ENCODE assay signal across 1 cellular context in genomic region chr6:34887753-34888440, GRCh38.
A peak's percentile ranks its signal among the peaks of the same experiment; 100 is the strongest.
TF ChIP-seq lines count a peak whose summit lies in the region.

Gene TAF11, minus strand, starts transcription at chr6:34888042. Its CDS starts 85 bp downstream, at chr6:34887957.

TF ChIP-seq in HepG2, 621 proteins besides CTCF, POLR2A, EP300 and RAD21 (continued from another document and continues in another):
- peak; percentile 38; the same call in 1 of the 2 replicates for TF ChIP-seq MTERF4 (CRISPR knock-in tag; IDR thresholded peaks at IDR 0.05)
- peak; percentile 85; the same call in 1 of the 2 replicates for TF ChIP-seq SRY (CRISPR knock-in tag; IDR thresholded peaks at IDR 0.05)
- 0 out of 2 replicates have a peak, but pooled peaks have one; percentile 17 for TF ChIP-seq NR0B2 (CRISPR knock-in tag; IDR thresholded peaks at IDR 0.05)
- TF ChIP-seq ATF1 (CRISPR knock-in tag; IDR thresholded peaks at IDR 0.05): peak; percentile 100
- no peak for TF ChIP-seq SMC3 (IDR thresholded peaks at IDR 0.05; ENCODE audit: low read length)
- 0 out of 2 replicates have a peak, but pooled peaks have one; percentile 17 for TF ChIP-seq MBD4 (IDR thresholded peaks at IDR 0.05; ENCODE audit: borderline replicate concordance, low read length)
- TF ChIP-seq NFRKB (IDR thresholded peaks at IDR 0.05): no peak
- peak; percentile 79; the same call in 1 of the 2 replicates for TF ChIP-seq SSRP1 (CRISPR knock-in tag; IDR thresholded peaks at IDR 0.05)
- TF ChIP-seq ZNF317 (CRISPR knock-in tag; IDR thresholded peaks at IDR 0.05): peak; percentile 95
- peak; percentile 100 for TF ChIP-seq KMT2B (CRISPR knock-in tag; IDR thresholded peaks at IDR 0.05)
- 0 out of 2 replicates have a peak, but pooled peaks have one; percentile 44 for TF ChIP-seq KLF6 (CRISPR knock-in tag; IDR thresholded peaks at IDR 0.05)
- 0 out of 2 replicates have a peak, but pooled peaks have one; percentile 82 for TF ChIP-seq ATF6 (CRISPR knock-in tag; conservative IDR thresholded peaks at IDR 0.05)
- peak; percentile 90 for TF ChIP-seq MAZ (IDR thresholded peaks at IDR 0.05; ENCODE audit: borderline replicate concordance, low read depth, low read length)
- TF ChIP-seq MAZ (CRISPR knock-in tag; IDR thresholded peaks at IDR 0.05; ENCODE audit: low read depth): peak; percentile 80; the same call in 1 of the 2 replicates
- 0 out of 2 replicates have a peak, but pooled peaks have one; percentile 15 for TF ChIP-seq PBX3 (CRISPR knock-in tag; IDR thresholded peaks at IDR 0.05; ENCODE audit: borderline replicate concordance)
- TF ChIP-seq GZF1 (CRISPR knock-in tag; IDR thresholded peaks at IDR 0.05): peak; percentile 97
- 0 out of 2 replicates have a peak, but pooled peaks have one; percentile 44 for TF ChIP-seq ZNF740 (CRISPR knock-in tag; IDR thresholded peaks at IDR 0.05)
- TF ChIP-seq PHF21A (CRISPR knock-in tag; IDR thresholded peaks at IDR 0.05): 0 out of 2 replicates have a peak, but pooled peaks have one; percentile 1
- TF ChIP-seq SKIL (CRISPR knock-in tag; IDR thresholded peaks at IDR 0.05; ENCODE audit: borderline replicate concordance): peak; percentile 45; the same call in 1 of the 2 replicates
- peak; percentile 57 for TF ChIP-seq SP2 (CRISPR knock-in tag; IDR thresholded peaks at IDR 0.05)
- peak; percentile 86 for TF ChIP-seq PRDM10 (CRISPR knock-in tag; IDR thresholded peaks at IDR 0.05; ENCODE audit: low read depth)
- peak; percentile 93 for TF ChIP-seq POLR2G (IDR thresholded peaks at IDR 0.05; ENCODE audit: low read depth, low read length)
- TF ChIP-seq IKZF5 (CRISPR knock-in tag; IDR thresholded peaks at IDR 0.05): peak; percentile 89; the same call in 1 of the 2 replicates
- 0 out of 2 replicates have a peak, but pooled peaks have one; percentile 35 for TF ChIP-seq KLF11 (CRISPR knock-in tag; IDR thresholded peaks at IDR 0.05)
- no peak for TF ChIP-seq HNRNPK (IDR thresholded peaks at IDR 0.05; ENCODE audit: low read depth, low read length, poor library complexity, severe bottlenecking)
- peak; percentile 73; the same call in 1 of the 2 replicates for TF ChIP-seq KDM3A (CRISPR knock-in tag; IDR thresholded peaks at IDR 0.05; ENCODE audit: low read depth)
- peak; percentile 88 for TF ChIP-seq HOXA5 (CRISPR knock-in tag; IDR thresholded peaks at IDR 0.05)
- peak; percentile 87 for TF ChIP-seq SP4 (CRISPR knock-in tag; IDR thresholded peaks at IDR 0.05)
- peak; percentile 87 for TF ChIP-seq ZNF33B (CRISPR knock-in tag; IDR thresholded peaks at IDR 0.05)
- peak; percentile 54; the same call in 1 of the 2 replicates for TF ChIP-seq ZNF275 (CRISPR knock-in tag; IDR thresholded peaks at IDR 0.05; ENCODE audit: borderline replicate concordance)
- TF ChIP-seq JUN (CRISPR knock-in tag; IDR thresholded peaks at IDR 0.05): peak; percentile 52
- no peak for TF ChIP-seq ZBTB49 (CRISPR knock-in tag; IDR thresholded peaks at IDR 0.05; ENCODE audit: borderline replicate concordance)
- TF ChIP-seq ATF4 (CRISPR knock-in tag; IDR thresholded peaks at IDR 0.05): peak in 1 of 2 experiments; percentile 82; a peak in 2 of 4 replicates
- TF ChIP-seq ZNF572 (CRISPR knock-in tag; IDR thresholded peaks at IDR 0.05): peak; percentile 49; the same call in 1 of the 2 replicates
- 0 out of 2 replicates have a peak, but pooled peaks have one; percentile 35 for TF ChIP-seq TFAP4 (IDR thresholded peaks at IDR 0.05; ENCODE audit: borderline replicate concordance, low read depth)
- peak; percentile 98 for TF ChIP-seq KDM2A (CRISPR knock-in tag; IDR thresholded peaks at IDR 0.05; ENCODE audit: borderline replicate concordance, low read depth)
- peak; percentile 96 for TF ChIP-seq IRF2 (CRISPR knock-in tag; IDR thresholded peaks at IDR 0.05)
- peak; percentile 20; the same call in 1 of the 2 replicates for TF ChIP-seq SP5 (CRISPR knock-in tag; IDR thresholded peaks at IDR 0.05; ENCODE audit: borderline replicate concordance, low read depth)
- no peak for TF ChIP-seq RNF2 (conservative IDR thresholded peaks at IDR 0.05; ENCODE audit: low read depth)
- peak; percentile 99 for TF ChIP-seq HDAC2 (CRISPR knock-in tag; IDR thresholded peaks at IDR 0.05)
- peak; percentile 24; the same call in 1 of the 2 replicates for TF ChIP-seq MTA1 (CRISPR knock-in tag; IDR thresholded peaks at IDR 0.05; ENCODE audit: borderline replicate concordance)
- TF ChIP-seq ZNF136 (CRISPR knock-in tag; IDR thresholded peaks at IDR 0.05; ENCODE audit: low read depth): peak; percentile 78; the same call in 1 of the 2 replicates
- TF ChIP-seq HMG20B (CRISPR knock-in tag; conservative IDR thresholded peaks at IDR 0.05): peak; percentile 74
